Comparison of ENCODE assay signal across 8 cellular contexts in genomic region chr2:235669269-235669831, GRCh38.
DNase-seq lines count a peak whose midpoint lies in the region; ATAC-seq and TF ChIP-seq lines count a peak whose summit lies in the region.

No MANE protein-coding gene starts in this region.

- no peak for ATAC-seq in HG02970 (IDR thresholded peaks at IDR 0.05; ENCODE audit: low FRiP score, unreplicated experiment)

- no peak overlapping the region for H2AFZ ChIP-seq in SK-N-SH (ENCODE audit: low read depth)

- no peak for TF ChIP-seq CTCF in SK-N-SH (IDR thresholded peaks at IDR 0.05)
- TF ChIP-seq CTCF in cardiac fibroblast (IDR thresholded peaks at IDR 0.05; ENCODE audit: low read depth, low read length): no peak
- TF ChIP-seq CTCF in sigmoid colon (IDR thresholded peaks at IDR 0.05): no peak

- WGBS in HUES64: under 1% methylated on average over 77 of the region's 77 CpGs
- WGBS in SK-N-SH (ENCODE audit: low lambda C conversion rate): 17% methylated on average over 4 of the region's 77 CpGs
- 1% methylated on average over 77 of the region's 77 CpGs for WGBS in sigmoid colon, 2 donors

- H3K4me2 ChIP-seq in BLaER1 treated with 17β-estradiol and CSF1 and Interleukin-3, amounts not matched to agents 10 nM and 100 nM: peak overlapping the region; percentile 97 to 100 (median 99)
- H3K4me2 ChIP-seq in SK-N-SH: no peak overlapping the region; the same call in 1 of the 2 replicates

- TF ChIP-seq RAD21 in SK-N-SH (IDR thresholded peaks at IDR 0.05; ENCODE audit: low read length): no peak

- H4K20me1 ChIP-seq in BLaER1 treated with 17β-estradiol and CSF1 and Interleukin-3, amounts not matched to agents 10 nM and 100 nM: peaks cover 70 to 94% (median 87%) of the 10 kb centered on the region in 11 experiments
- peaks cover 52% of the 10 kb centered on the region for H4K20me1 ChIP-seq in SK-N-SH (ENCODE audit: insufficient read depth)

- POLR2A ChIA-PET in SK-N-SH (lab: Yijun Ruan, JAX): no interaction called here

- intact Hi-C loops in sigmoid colon (cut with DNase I): loop anchor here (2.0 kb wide), 1 partner anchor 31 kb away; no protein-coding TSS in a partner anchor

- CTCF ChIA-PET in SK-N-SH (lab: Yijun Ruan, JAX): interaction anchor here (0.9 to 6.0 kb wide), 14 partner anchors 8 to 94 kb away, joined by 3 to 121 read pairs (median 5); no protein-coding TSS in a partner anchor

- peaks cover 4% of the 10 kb centered on the region for H3F3A ChIP-seq in SK-N-SH (replicated peaks; ENCODE audit: insufficient read depth)

- H3K9ac ChIP-seq in BLaER1 treated with 17β-estradiol and CSF1 and Interleukin-3, amounts not matched to agents 10 nM and 100 nM: peak overlapping the region; percentile 68 to 87 (median 76); a peak in 21 of 22 replicates
- H3K9ac ChIP-seq in HUES64 (ENCODE audit: low read depth, low read length) (0 out of 2 replicates have a peak overlapping the region, but pooled peaks have one; percentile 35), SK-N-SH (no peak overlapping the region)

- no peak for TF ChIP-seq POLR2A in sigmoid colon (IDR thresholded peaks at IDR 0.05)

- peaks cover 29 to 85% (median 76%) of the 10 kb centered on the region in 10 experiments for H3K4me1 ChIP-seq in BLaER1 treated with 17β-estradiol and CSF1 and Interleukin-3, amounts not matched to agents 10 nM and 100 nM
- H3K4me1 ChIP-seq in HUES64 (ENCODE audit: insufficient read depth, low read length) (peaks cover 38% of the 10 kb centered on the region), SK-N-SH (ENCODE audit: control insufficient read depth in 1 of 2, insufficient read depth in 2 of 2, low read depth in 1 of 2, low read length in 1 of 2) (peaks cover 6 to 36% of the 10 kb centered on the region in 2 experiments; a peak in 3 of 4 replicates), sigmoid colon (peaks cover 0 to 69% (median 51%) of the 10 kb centered on the region in 4 donors)

- TF ChIP-seq EP300 in SK-N-SH (IDR thresholded peaks at IDR 0.05; ENCODE audit: borderline replicate concordance in 1 of 2, low read depth in 1 of 2, low read length in 1 of 2) (no peak), sigmoid colon (IDR thresholded peaks at IDR 0.05) (no peak)

- no peaks in the 10 kb centered on the region for H3K9me3 ChIP-seq in BLaER1 treated with 17β-estradiol and CSF1 and Interleukin-3, amounts not matched to agents 10 nM and 100 nM (replicated peaks in 1 of 11)
- H3K9me3 ChIP-seq in HUES64 (ENCODE audit: insufficient read depth, low read depth, low read length): no peaks in the 10 kb centered on the region
- no peaks in the 10 kb centered on the region for H3K9me3 ChIP-seq in SK-N-SH
- H3K9me3 ChIP-seq in iPS-18c (ENCODE audit: control insufficient read depth, insufficient read depth, low read length): no peaks in the 10 kb centered on the region
- no peaks in the 10 kb centered on the region for H3K9me3 ChIP-seq in sigmoid colon

- H3K79me2 ChIP-seq in SK-N-SH (ENCODE audit: insufficient read depth): no peaks in the 10 kb centered on the region; the same call in 1 of the 2 replicates

- peak overlapping the region; percentile 73 to 83 (median 78) for H3K4me3 ChIP-seq in BLaER1 treated with 17β-estradiol and CSF1 and Interleukin-3, amounts not matched to agents 10 nM and 100 nM
- H3K4me3 ChIP-seq in HUES64 (ENCODE audit: low read length) (peak overlapping the region; percentile 57), SK-N-SH (ENCODE audit: low read depth in 2 of 2, low read length in 1 of 2) (peak overlapping the region in 1 of 2 experiments; percentile 61; a peak in 3 of 4 replicates), cardiac fibroblast (replicated peaks in 1 of 2; ENCODE audit: low read depth in 2 of 2, low read length in 2 of 2) (peak overlapping the region; percentile 13 to 51), iPS-18c (ENCODE audit: insufficient read depth, low read depth, low read length) (peak overlapping the region; percentile 56; the same call in 1 of the 2 replicates), sigmoid colon (peak overlapping the region; percentile 35 to 68 (median 60))

- H3K27me3 ChIP-seq in BLaER1 treated with 17β-estradiol and CSF1 and Interleukin-3, amounts not matched to agents 10 nM and 100 nM: peaks cover 0 to 33% (median 9%) of the 10 kb centered on the region in 11 experiments; a peak in 14 of 22 replicates
- H3K27me3 ChIP-seq in HUES64 (ENCODE audit: insufficient read depth, low read length) (peaks cover 22% of the 10 kb centered on the region), SK-N-SH (ENCODE audit: insufficient read depth) (no peaks in the 10 kb centered on the region), sigmoid colon (no peaks in the 10 kb centered on the region)

- DNase-seq in SK-N-SH (peak; percentile 90), cardiac fibroblast (ENCODE audit: low read depth in 2 of 2) (peak; percentile 73 to 80), sigmoid colon (peak; percentile 84), NOMO-1 (lab: John Stamatoyannopoulos, UW; ENCODE audit: unreplicated experiment in 2 of 2) (no peak)

- no peaks in the 10 kb centered on the region for H3K9me2 ChIP-seq in SK-N-SH

- no peaks in the 10 kb centered on the region for H3K36me3 ChIP-seq in BLaER1 treated with 17β-estradiol and CSF1 and Interleukin-3, amounts not matched to agents 10 nM and 100 nM
- no peaks in the 10 kb centered on the region for H3K36me3 ChIP-seq in HUES64 (ENCODE audit: insufficient read depth, low read length)
- no peaks in the 10 kb centered on the region for H3K36me3 ChIP-seq in SK-N-SH (replicated peaks in 1 of 2; ENCODE audit: control insufficient read depth in 1 of 2, insufficient read depth in 2 of 2, low read length in 1 of 2)
- H3K36me3 ChIP-seq in sigmoid colon: no peaks in the 10 kb centered on the region

- peak overlapping the region in 10 of 11 experiments; percentile 6 to 80 (median 66); a peak in 18 of 22 replicates for H3K27ac ChIP-seq in BLaER1 treated with 17β-estradiol and CSF1 and Interleukin-3, amounts not matched to agents 10 nM and 100 nM
- H3K27ac ChIP-seq in HUES64 (ENCODE audit: low read depth, low read length): no peak overlapping the region
- peak overlapping the region in 1 of 2 experiments; percentile 47; a peak in 1 of 4 replicates for H3K27ac ChIP-seq in SK-N-SH (ENCODE audit: low read depth in 2 of 2, low read length in 1 of 2)
- H3K27ac ChIP-seq in sigmoid colon: peak overlapping the region; percentile 72 to 86 (median 78)

TF ChIP-seq in SK-N-SH, 30 proteins besides CTCF, POLR2A, EP300 and RAD21:
- no peak for TF ChIP-seq SIN3A (IDR thresholded peaks at IDR 0.05; ENCODE audit: borderline replicate concordance, low read depth, low read length)
- TF ChIP-seq RCOR1 (IDR thresholded peaks at IDR 0.05; ENCODE audit: low read length): 0 out of 2 replicates have a peak, but pooled peaks have one; percentile 7
- TF ChIP-seq GABPA (IDR thresholded peaks at IDR 0.05; ENCODE audit: low read depth): no peak
- no peak for TF ChIP-seq NFIC (IDR thresholded peaks at IDR 0.05; ENCODE audit: borderline replicate concordance)
- no peak for TF ChIP-seq TEAD4 (IDR thresholded peaks at IDR 0.05; ENCODE audit: borderline replicate concordance, insufficient read depth)
- no peak for TF ChIP-seq YY1 (IDR thresholded peaks at IDR 0.05; ENCODE audit: low read depth)
- no peak for TF ChIP-seq ELF1 (IDR thresholded peaks at IDR 0.05)
- TF ChIP-seq EZH2phosphoT487 (IDR thresholded peaks at IDR 0.05; ENCODE audit: borderline replicate concordance, low read depth): no peak
- TF ChIP-seq POLR2AphosphoS5 (IDR thresholded peaks at IDR 0.05; ENCODE audit: low read depth, low read length): no peak
- 0 out of 2 replicates have a peak, but pooled peaks have one; percentile 2 for TF ChIP-seq SMC3 (IDR thresholded peaks at IDR 0.05; ENCODE audit: low read depth, low read length)
- no peak for TF ChIP-seq PBX3 (IDR thresholded peaks at IDR 0.05)
- TF ChIP-seq FOXJ3 (CRISPR knock-in tag; IDR thresholded peaks at IDR 0.05): no peak
- no peak for TF ChIP-seq MAX (IDR thresholded peaks at IDR 0.05; ENCODE audit: low read depth)
- TF ChIP-seq IRF3 (IDR thresholded peaks at IDR 0.05; ENCODE audit: low read depth, low read length): no peak
- TF ChIP-seq NRF1 (IDR thresholded peaks at IDR 0.05; ENCODE audit: low read depth, low read length): no peak
- TF ChIP-seq TCF12 (IDR thresholded peaks at IDR 0.05): no peak
- TF ChIP-seq JUND (IDR thresholded peaks at IDR 0.05): peak; percentile 28; the same call in 1 of the 2 replicates
- TF ChIP-seq USF1 (IDR thresholded peaks at IDR 0.05; ENCODE audit: borderline replicate concordance, low read depth): no peak
- TF ChIP-seq RXRA (IDR thresholded peaks at IDR 0.05; ENCODE audit: borderline replicate concordance, low read depth): no peak
- no peak for TF ChIP-seq MXI1 (IDR thresholded peaks at IDR 0.05; ENCODE audit: low read depth, low read length)
TF ChIP-seq in SK-N-SH: peak in this region for 3.

Comparison
In these comparisons a context has a peak if more than half of its experiments do, and no peak if none do; other contexts are left out.
1. DNase-seq: peak in SK-N-SH (single experiment), cardiac fibroblast (2 of 2) and sigmoid colon (single experiment); none in NOMO-1 (0 of 2).